Comparison of ENCODE assay signal across 13 cellular contexts in the genomic region with DNA sequence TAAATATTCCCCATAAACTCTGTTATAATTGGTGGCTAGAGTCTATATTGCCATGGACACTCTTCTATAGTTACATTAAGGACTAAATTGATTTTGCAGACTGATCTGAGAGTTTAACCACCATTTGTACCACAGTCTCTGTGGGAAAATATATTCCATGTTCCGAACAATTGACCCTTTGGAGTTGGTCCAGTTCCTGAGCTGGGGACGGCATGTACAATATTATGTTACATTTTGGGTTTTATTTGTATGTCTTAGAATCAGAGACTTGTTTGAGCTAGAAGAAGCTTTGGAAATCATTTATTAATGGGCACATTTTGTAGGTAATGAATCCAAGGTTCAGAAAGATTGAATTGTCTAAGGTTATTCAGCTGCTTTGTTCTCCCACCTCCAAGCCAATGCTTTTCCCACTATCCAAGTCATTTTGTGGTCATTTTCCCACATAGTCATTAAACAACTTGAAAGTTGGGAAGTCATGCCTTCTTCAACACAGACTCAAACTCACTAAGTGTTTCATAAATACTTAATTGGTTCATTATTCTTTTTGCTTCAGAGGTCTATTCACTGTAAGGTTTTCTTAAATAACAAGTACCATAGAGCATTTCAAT. TPM values are rescaled to one million over a fixed set of nuclear protein-coding genes. Genes with fewer than 3 reads are reported as not detected.
DNase-seq lines count a peak whose midpoint lies in the region; ATAC-seq and TF ChIP-seq lines count a peak whose summit lies in the region.
"Had no signal": no experiment of that assay in that cellular context is flagged by ENCODE, and none has a peak within 500 bp of the region (broad histone marks: within the 10 kb centered on the region; RNA-seq: fewer than 3 reads in every experiment).

No MANE protein-coding gene starts in this region.

- intact Hi-C loops in esophagus muscularis mucosa (cut with DNase I) (loop anchor here (5.0 kb wide), 1 partner anchor 64 kb away; no protein-coding TSS in a partner anchor), vagina (cut with DNase I) (no loop called here)

- no peaks in the 10 kb centered on the region for H3K27me3 ChIP-seq in esophagus muscularis mucosa
- H3K27me3 ChIP-seq in vagina: no peaks in the 10 kb centered on the region
- H3K27me3 ChIP-seq: BLaER1 had no signal

- ATAC-seq in GM21367 (IDR thresholded peaks at IDR 0.05; ENCODE audit: unreplicated experiment): no peak

- H3K27ac ChIP-seq in VCaP (peak overlapping the region; percentile 99), esophagus muscularis mucosa (replicated peaks in 1 of 4) (peak overlapping the region; percentile 94 to 100 (median 100)), vagina (peak overlapping the region; percentile 30)
- H3K27ac ChIP-seq: BLaER1, KMS-11 had no signal

- H3K9me3 ChIP-seq in esophagus muscularis mucosa: no peaks in the 10 kb centered on the region
- no peaks in the 10 kb centered on the region for H3K9me3 ChIP-seq in vagina
- H3K9me3 ChIP-seq: BLaER1 had no signal

- 65% methylated on average over 2 of the region's 2 CpGs for WGBS in esophagus muscularis mucosa

- peak; percentile 11 for TF ChIP-seq EP300 in esophagus muscularis mucosa (IDR thresholded peaks at IDR 0.05)

- H3K4me1 ChIP-seq in esophagus muscularis mucosa (peaks cover 28 to 50% (median 37%) of the 10 kb centered on the region in 4 donors), vagina (peaks cover 28% of the 10 kb centered on the region)

- no peak for TF ChIP-seq POLR2A in esophagus muscularis mucosa (IDR thresholded peaks at IDR 0.05; ENCODE audit: low read depth)
- TF ChIP-seq POLR2A in vagina (IDR thresholded peaks at IDR 0.05): no peak

- no peaks in the 10 kb centered on the region for H3K36me3 ChIP-seq in esophagus muscularis mucosa
- H3K36me3 ChIP-seq in vagina: no peaks in the 10 kb centered on the region
- H3K36me3 ChIP-seq: BLaER1 had no signal

- TF ChIP-seq CTCF in VCaP (conservative IDR thresholded peaks at IDR 0.05) (no peak), esophagus muscularis mucosa (IDR thresholded peaks at IDR 0.05) (no peak), vagina (IDR thresholded peaks at IDR 0.05) (no peak)

- no peak for DNase-seq in esophagus muscularis mucosa (ENCODE audit: extremely low spot score)
- DNase-seq in renal cortical epithelial cell (ENCODE audit: low read depth): peak; percentile 59
- no peak for DNase-seq in vagina (ENCODE audit: extremely low spot score in 2 of 2)
- DNase-seq in NCI-H226: no peak
- DNase-seq in Kasumi-1 (lab: John Stamatoyannopoulos, UW): no peak
- DNase-seq: NCI-H1105 treated with DMSO at 0.1 percent for 48 hours, NCI-H187, NCI-H82, SHP77 treated with DMSO at 0.1 percent for 48 hours had no signal

- H3K4me3 ChIP-seq in esophagus muscularis mucosa (no peak overlapping the region), vagina (no peak overlapping the region)
- H3K4me3 ChIP-seq: BLaER1 had no signal

RNA-seq across cellular contexts. Expression of gene PPP1CB, which starts 5.0 kb away (rescaled TPM):
- total RNA-seq in esophagus muscularis mucosa (1,000 to 10,000 TPM in 1 of 4 donors, 100 to 1,000 TPM in 3; 658 to 1,191 (median 759) TPM), renal cortical epithelial cell (570 and 578 TPM in 2 replicates), vagina (236 TPM)

Comparison
In these comparisons a context has a peak if more than half of its experiments do, and no peak if none do; other contexts are left out.
1. H3K27ac ChIP-seq: peak in every context shown above with its lines; median percentile 100 in esophagus muscularis mucosa; 99 in VCaP; 30 in vagina.